Comparison of ENCODE assay signal across 16 cellular contexts in genomic region chr7:133703547-133703946, GRCh38.
DNase-seq lines count a peak whose midpoint lies in the region; ATAC-seq, FAIRE-seq and TF ChIP-seq lines count a peak whose summit lies in the region.
"Had no signal": no experiment of that assay in that cellular context is flagged by ENCODE, and none has a peak within 500 bp of the region (broad histone marks: within the 10 kb centered on the region; RNA-seq: fewer than 3 reads in every experiment).

No MANE protein-coding gene starts in this region.

- H3K9me3 ChIP-seq in right atrium auricular region (no peaks in the 10 kb centered on the region), adipocyte (ENCODE audit: control insufficient read depth, low read length) (no peaks in the 10 kb centered on the region)

- no peak overlapping the region for H3K27ac Mint-ChIP-seq in natural killer cell
- H3K27ac Mint-ChIP-seq: activated T-helper 2 cell treated with anti-CD3 and anti-CD28 coated beads, Interferon-gamma antibody, Interleukin-2, Interleukin-4, amounts not matched to agents 10 μg/mL and 5 μg/mL and 100 μg/mL, durations not matched to agents 14 hours and 24 hours and 36 hours; immature natural killer cell; naive thymus-derived CD4-positive, alpha-beta T cell; T-helper 1 cell treated with Interleukin-12 subunit alpha and Interleukin-12 subunit beta and Interleukin-4 antibody, amounts not matched to agents 30 μg/mL and 1 μg/mL, for 36 hours had no signal

- TF ChIP-seq CTCF in right atrium auricular region (IDR thresholded peaks at IDR 0.05) = no peak
- no peak for TF ChIP-seq CTCF in foreskin keratinocyte (conservative IDR thresholded peaks at IDR 0.05)
- TF ChIP-seq CTCF in natural killer cell (IDR thresholded peaks at IDR 0.05) = no peak

- no peak overlapping the region for H3K27ac ChIP-seq in right atrium auricular region
- no peak overlapping the region for H3K27ac ChIP-seq in foreskin keratinocyte
- H3K27ac ChIP-seq: cardiac muscle cell had no signal

- H3K4me1 Mint-ChIP-seq in natural killer cell = peaks cover 12 to 19% of the 10 kb centered on the region in 2 donors

- H3K36me3 ChIP-seq in right atrium auricular region (no peaks in the 10 kb centered on the region), adipocyte (ENCODE audit: control insufficient read depth, insufficient read depth, low read length, severe bottlenecking) (no peaks in the 10 kb centered on the region)
- H3K36me3 ChIP-seq: cardiac muscle cell had no signal

- DNase-seq in Right ventricle myocardium superior (no peak), right atrium auricular region (ENCODE audit: low spot score) (no peak), adipocyte (ENCODE audit: low read depth) (peak; percentile 75), foreskin keratinocyte (peak; percentile 60 to 91), urothelium cell line (ENCODE audit: low spot score) (peak; percentile 19), NCI-H2029 treated with DMSO at 0.1 percent for 48 hours (lab: John Stamatoyannopoulos, UW) (no peak), natural killer cell (no peak), NCI-H1417 (lab: John Stamatoyannopoulos, UW) (no peak)
- DNase-seq: activated CD4-positive, alpha-beta T cell treated with anti-CD3 and anti-CD28 coated beads, Interleukin-2, amount 50 U/mL, for 1 hour; DMS79 treated with DMSO at 0.1 percent for 48 hours; erythroblast; immature natural killer cell; naive thymus-derived CD4-positive, alpha-beta T cell had no signal

- H3K36me3 Mint-ChIP-seq in natural killer cell = no peaks in the 10 kb centered on the region

- H3K9ac ChIP-seq in adipocyte (ENCODE audit: low read length) = no peak overlapping the region

- ATAC-seq in Right ventricle myocardium superior (ENCODE audit: poor library complexity) (peak; percentile 62), foreskin keratinocyte (peak; percentile 35), natural killer cell (no peak)
- ATAC-seq: naive thymus-derived CD4-positive, alpha-beta T cell had no signal

- H3K9me3 Mint-ChIP-seq in natural killer cell = no peaks in the 10 kb centered on the region
- H3K9me3 Mint-ChIP-seq: activated T-helper 2 cell treated with anti-CD3 and anti-CD28 coated beads, Interferon-gamma antibody, Interleukin-2, Interleukin-4, amounts not matched to agents 10 μg/mL and 5 μg/mL and 100 μg/mL, durations not matched to agents 14 hours and 24 hours and 36 hours; immature natural killer cell; naive thymus-derived CD4-positive, alpha-beta T cell; T-helper 1 cell treated with Interleukin-12 subunit alpha and Interleukin-12 subunit beta and Interleukin-4 antibody, amounts not matched to agents 30 μg/mL and 1 μg/mL, for 36 hours had no signal

- no peak overlapping the region for H3K4me3 Mint-ChIP-seq in natural killer cell
- H3K4me3 Mint-ChIP-seq: immature natural killer cell; naive thymus-derived CD4-positive, alpha-beta T cell; T-helper 1 cell treated with Interleukin-12 subunit alpha and Interleukin-12 subunit beta and Interleukin-4 antibody, amounts not matched to agents 30 μg/mL and 1 μg/mL, for 36 hours had no signal

- H3K27me3 ChIP-seq in right atrium auricular region (no peaks in the 10 kb centered on the region), adipocyte (replicated peaks; ENCODE audit: control insufficient read depth, insufficient read depth, low read length) (no peaks in the 10 kb centered on the region), foreskin keratinocyte (no peaks in the 10 kb centered on the region)
- H3K27me3 ChIP-seq: cardiac muscle cell had no signal

- H3K4me3 ChIP-seq in right atrium auricular region = no peak overlapping the region
- no peak overlapping the region for H3K4me3 ChIP-seq in adipocyte (ENCODE audit: low read length)
- H3K4me3 ChIP-seq: cardiac muscle cell had no signal

- no peak for FAIRE-seq in urothelium cell line (lab: Jason Lieb, UNC)

- H3K27me3 Mint-ChIP-seq in natural killer cell (ENCODE audit: low read depth in 2 of 2) = no peaks in the 10 kb centered on the region
- H3K27me3 Mint-ChIP-seq: naive thymus-derived CD4-positive, alpha-beta T cell had no signal

- H3K4me1 ChIP-seq in right atrium auricular region = no peaks in the 10 kb centered on the region
- H3K4me1 ChIP-seq in adipocyte (ENCODE audit: control insufficient read depth, insufficient read depth, low read length) = peaks cover 16% of the 10 kb centered on the region
- H3K4me1 ChIP-seq in foreskin keratinocyte = peaks cover 25% of the 10 kb centered on the region

- intact Hi-C loops in Right ventricle myocardium superior (cut with DNase I) (no loop called here), natural killer cell (cut with micrococcal nuclease) (no loop called here)

Comparison
In these comparisons a context has a peak if more than half of its experiments do, and no peak if none do; other contexts are left out.
1. ATAC-seq: peak in Right ventricle myocardium superior (single experiment) and foreskin keratinocyte (single experiment); none in natural killer cell (0 of 3).
2. DNase-seq: peak in adipocyte (single experiment), foreskin keratinocyte (2 of 2) and urothelium cell line (single experiment); none in Right ventricle myocardium superior (single experiment), right atrium auricular region (single experiment), NCI-H2029 treated with DMSO at 0.1 percent for 48 hours (single experiment), natural killer cell (single experiment) and NCI-H1417 (0 of 3).